ENCODE assay signal across 6 cellular contexts in genomic region chr6:32189082-32189741, GRCh38. TPM values are rescaled to one million over a fixed set of nuclear protein-coding genes. Genes with fewer than 3 reads are reported as not detected.
DNase-seq lines count a peak whose midpoint lies in the region; ATAC-seq and TF ChIP-seq lines count a peak whose summit lies in the region.

No MANE protein-coding gene starts in this region.

- H3K9ac ChIP-seq in skeletal muscle satellite cell (ENCODE audit: low read depth, low read length), result peak overlapping the region; percentile 93

- no peaks in the 10 kb centered on the region for H3K27me3 ChIP-seq in skeletal muscle satellite cell (ENCODE audit: control insufficient read depth, insufficient read depth, low read length)

- H3K36me3 ChIP-seq in skeletal muscle satellite cell (ENCODE audit: insufficient read depth, low read length), result peaks cover 23% of the 10 kb centered on the region

- DNase-seq in NB4 (ENCODE audit: low read depth) (no peak), epithelial cell of esophagus (ENCODE audit: low read depth) (no peak), NCI-H2029 treated with DMSO at 0.1 percent for 48 hours (lab: John Stamatoyannopoulos, UW) (no peak), SKM-1 treated with dmso at 0.1 percent for 144 hours (lab: John Stamatoyannopoulos, UW; ENCODE audit: unreplicated experiment) (no peak)

- TF ChIP-seq POLR2A in NB4 (IDR thresholded peaks at IDR 0.05; ENCODE audit: extremely low read depth, insufficient read length), result no peak

- no peak for ATAC-seq in GM21529 (IDR thresholded peaks at IDR 0.05; ENCODE audit: unreplicated experiment)

- H3K9me3 ChIP-seq in skeletal muscle satellite cell (replicated peaks; ENCODE audit: low read length), result no peaks in the 10 kb centered on the region

- TF ChIP-seq CTCF in NB4 (IDR thresholded peaks at IDR 0.05; ENCODE audit: low read depth, low read length), result no peak
- TF ChIP-seq CTCF in epithelial cell of esophagus (IDR thresholded peaks at IDR 0.05; ENCODE audit: insufficient read depth, low read depth, low read length, missing control alignments), result no peak

- H3K4me3 ChIP-seq in NB4 (ENCODE audit: low read depth, low read length), result peak overlapping the region; percentile 79
- H3K4me3 ChIP-seq in epithelial cell of esophagus (ENCODE audit: low read length), result peak overlapping the region; percentile 64
- H3K4me3 ChIP-seq in skeletal muscle satellite cell (ENCODE audit: low read length), result peak overlapping the region; percentile 68

- peak overlapping the region; percentile 96 for H3K4me2 ChIP-seq in skeletal muscle satellite cell (ENCODE audit: low read length)

- H3K4me1 ChIP-seq in skeletal muscle satellite cell (ENCODE audit: control insufficient read depth, insufficient read depth, low read length), result peaks cover 37% of the 10 kb centered on the region

RNA-seq across cellular contexts. Expression of gene PBX2, which starts 0.8 kb away (rescaled TPM):
- total RNA-seq in skeletal muscle satellite cell (2012; rRNA removed), result 17.3 and 19.5 TPM in 2 replicates

RNA-seq across cellular contexts. Expression of gene GPSM3, which starts 3.2 kb away (rescaled TPM):
- 1.3 TPM in 2 replicates for total RNA-seq in skeletal muscle satellite cell (2012; rRNA removed)

RNA-seq across cellular contexts. Expression of gene AGER, which starts 5.2 kb away (rescaled TPM):
- total RNA-seq in skeletal muscle satellite cell (2012; rRNA removed), result under 0.01 and 0.25 TPM in 2 replicates

RNA-seq across cellular contexts. Expression of gene RNF5, which starts 11.0 kb away (rescaled TPM):
- 16.0 and 22.9 TPM in 2 replicates for total RNA-seq in skeletal muscle satellite cell (2012; rRNA removed)

RNA-seq across cellular contexts. Expression of gene AGPAT1, which starts 13.3 kb away (rescaled TPM):
- total RNA-seq in skeletal muscle satellite cell (2012; rRNA removed), result 19.0 and 31.2 TPM in 2 replicates
